ENCODE assay signal across 13 cellular contexts in the genomic region with DNA sequence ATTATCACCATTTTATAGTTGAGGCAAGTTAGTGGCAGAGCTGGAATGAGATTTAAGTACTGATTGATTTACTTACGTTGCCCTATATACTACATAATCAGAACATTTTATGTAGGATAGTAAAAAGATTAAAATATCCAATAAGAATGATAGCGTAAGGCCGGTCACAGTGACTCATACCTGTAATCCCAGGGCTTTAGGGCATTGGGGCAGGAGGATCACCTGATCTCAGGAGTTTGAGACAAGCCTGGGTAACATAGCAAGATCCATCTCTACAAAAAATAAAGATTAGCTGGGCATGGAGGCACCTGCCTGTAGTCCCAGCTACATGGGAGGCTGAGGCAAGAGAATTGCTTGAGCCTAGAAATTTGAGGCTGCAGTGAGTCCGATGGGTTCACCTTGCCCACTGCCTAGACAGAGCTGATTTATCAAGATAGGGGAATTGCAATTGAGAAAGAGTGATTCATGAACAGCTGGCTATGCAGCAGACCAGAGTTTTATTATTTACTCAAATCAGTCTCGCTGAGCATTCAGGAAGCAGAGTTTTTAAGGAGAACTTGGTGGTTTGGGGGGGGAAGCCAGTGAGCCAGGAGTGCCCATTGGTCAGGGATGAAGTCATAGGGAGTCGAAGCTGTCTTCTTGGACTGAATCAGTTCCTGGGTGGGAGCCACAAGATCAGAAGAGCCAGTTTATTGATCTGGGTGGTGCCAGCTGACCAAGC. TPM values are rescaled to one million over a fixed set of nuclear protein-coding genes. Genes with fewer than 3 reads are reported as not detected.
A peak's percentile ranks its signal among the peaks of the same experiment; 100 is the strongest.
DNase-seq lines count a peak whose midpoint lies in the region; ATAC-seq and TF ChIP-seq lines count a peak whose summit lies in the region.
"Had no signal": no experiment of that assay in that cellular context is flagged by ENCODE, and none has a peak within 500 bp of the region (broad histone marks: within the 10 kb centered on the region; RNA-seq: fewer than 3 reads in every experiment).

No MANE protein-coding gene starts in this region.

- H3K4me3 ChIP-seq in fibroblast of mammary gland (ENCODE audit: control insufficient read depth, low read depth, low read length) (no peak overlapping the region), Peyer's patch (no peak overlapping the region)
- H3K4me3 ChIP-seq: neural progenitor cell had no signal

- no peak for DNase-seq in activated naive CD4-positive, alpha-beta T cell treated with anti-CD3 and anti-CD28 coated beads, Interleukin-2, amount 50 U/mL, for 72 hours (ENCODE audit: low spot score in 2 of 2)
- no peak for DNase-seq in activated naive CD4-positive, alpha-beta T cell treated with anti-CD3 and anti-CD28 coated beads, Interleukin-2, amount 50 U/mL, for 16 hours
- DNase-seq in RPMI7951 (ENCODE audit: low read depth) (peak; percentile 72), fibroblast of mammary gland (ENCODE audit: low read depth) (peak; percentile 67), ureter (ENCODE audit: low spot score) (peak; percentile 55), NCI-H748 (lab: John Stamatoyannopoulos, UW; ENCODE audit: unreplicated experiment) (no peak), Peyer's patch (no peak)
- no peak for DNase-seq in stimulated activated CD4-positive, alpha-beta T cell treated with anti-CD3 and anti-CD28 coated beads, Interleukin-2, amount 100 ng/mL, for 48 hours
- DNase-seq: activated naive CD4-positive, alpha-beta T cell; effector memory CD4-positive, alpha-beta T cell; NCI-H1105 treated with DMSO at 0.1 percent for 48 hours; stimulated activated CD4-positive, alpha-beta T cell treated with anti-CD3 and anti-CD28 coated beads, Interleukin-2, amount 100 ng/mL, for 24 hours had no signal

- H3K27ac Mint-ChIP-seq in activated naive CD4-positive, alpha-beta T cell treated with anti-CD3 and anti-CD28 coated beads, Interleukin-2, amount 50 U/mL, for 72 hours, result no peak overlapping the region
- H3K27ac Mint-ChIP-seq: neural progenitor cell had no signal

- H3K9me3 ChIP-seq in Peyer's patch, result no peaks in the 10 kb centered on the region

- no peak for TF ChIP-seq CTCF in fibroblast of mammary gland (conservative IDR thresholded peaks at IDR 0.05; ENCODE audit: control insufficient read depth, insufficient read depth, low read depth, low read length)
- no peak for TF ChIP-seq CTCF in Peyer's patch (IDR thresholded peaks at IDR 0.05)

- H3K9me3 Mint-ChIP-seq in activated naive CD4-positive, alpha-beta T cell treated with anti-CD3 and anti-CD28 coated beads, Interleukin-2, amount 50 U/mL, for 72 hours, result no peaks in the 10 kb centered on the region
- H3K9me3 Mint-ChIP-seq: neural progenitor cell had no signal

- no peaks in the 10 kb centered on the region for H3K36me3 ChIP-seq in Peyer's patch
- H3K36me3 ChIP-seq: neural progenitor cell had no signal

- H3K27ac ChIP-seq in Peyer's patch, result no peak overlapping the region
- H3K27ac ChIP-seq: neural progenitor cell had no signal

- ATAC-seq in activated naive CD4-positive, alpha-beta T cell treated with anti-CD3 and anti-CD28 coated beads, Interleukin-2, amount 50 U/mL, for 72 hours, result peak; percentile 18 to 49

- no peak for TF ChIP-seq POLR2A in Peyer's patch (IDR thresholded peaks at IDR 0.05)

- no peaks in the 10 kb centered on the region for H3K36me3 Mint-ChIP-seq in activated naive CD4-positive, alpha-beta T cell treated with anti-CD3 and anti-CD28 coated beads, Interleukin-2, amount 50 U/mL, for 72 hours
- H3K36me3 Mint-ChIP-seq: neural progenitor cell had no signal

- H3K4me1 ChIP-seq in Peyer's patch, result no peaks in the 10 kb centered on the region
- H3K4me1 ChIP-seq: neural progenitor cell had no signal

- H3K27me3 ChIP-seq in Peyer's patch, result no peaks in the 10 kb centered on the region
- H3K27me3 ChIP-seq: neural progenitor cell had no signal

RNA-seq across cellular contexts. Expression of a gene that starts 24.7 kb away (rescaled TPM):
- total RNA-seq in activated naive CD4-positive, alpha-beta T cell treated with anti-CD3 and anti-CD28 coated beads, Interleukin-2, amount 50 U/mL, for 72 hours, result 10 to 100 TPM in 1 of 2 donors, 1 to 10 TPM in 1; 8.9 to 11.4 TPM
- total RNA-seq in RPMI7951 (2014; rRNA removed; shearing (Covaris generic)), result 22.5 and 29.6 TPM in 2 replicates
- total RNA-seq in ureter (14.5 TPM), Peyer's patch (10 to 100 TPM; 10.9 to 21.5 (median 16.4) TPM)

Comparison
In these comparisons a context has a peak if more than half of its experiments do, and no peak if none do; other contexts are left out.
1. DNase-seq: peak in RPMI7951 (single experiment), fibroblast of mammary gland (single experiment) and ureter (single experiment); none in activated naive CD4-positive, alpha-beta T cell treated with anti-CD3 and anti-CD28 coated beads, Interleukin-2, amount 50 U/mL, for 72 hours (0 of 2), activated naive CD4-positive, alpha-beta T cell treated with anti-CD3 and anti-CD28 coated beads, Interleukin-2, amount 50 U/mL, for 16 hours (single experiment), NCI-H748 (single experiment), stimulated activated CD4-positive, alpha-beta T cell treated with anti-CD3 and anti-CD28 coated beads, Interleukin-2, amount 100 ng/mL, for 48 hours (0 of 2) and Peyer's patch (0 of 3).